Comparison of ENCODE assay signal across 2 cellular contexts in genomic region chr2:159894145-159894838, GRCh38.
A peak's percentile ranks its signal among the peaks of the same experiment; 100 is the strongest.
TF ChIP-seq lines count a peak whose summit lies in the region.

No MANE protein-coding gene starts in this region.

TF ChIP-seq in HepG2, 621 proteins besides CTCF, POLR2A, EP300 and RAD21 (continued from another document):
- TF ChIP-seq GATAD2A (CRISPR knock-in tag; IDR thresholded peaks at IDR 0.05) (peak; percentile 19; the same call in 1 of the 2 replicates), GMEB2 (CRISPR knock-in tag; IDR thresholded peaks at IDR 0.05; ENCODE audit: low read depth) (no peak), SOX13 (IDR thresholded peaks at IDR 0.05) (no peak), SOX13 (CRISPR knock-in tag; conservative IDR thresholded peaks at IDR 0.05 in 1 of 2, IDR thresholded peaks at IDR 0.05 in 1 of 2) (peak in 1 of 2 experiments; percentile 34; a peak in 1 of 4 replicates), MAX (IDR thresholded peaks at IDR 0.05) (0 out of 2 replicates have a peak, but pooled peaks have one; percentile 27), HNF1B (CRISPR knock-in tag; IDR thresholded peaks at IDR 0.05) (no peak), USF2 (IDR thresholded peaks at IDR 0.05; ENCODE audit: low read depth, low read length) (no peak), USF2 (CRISPR knock-in tag; IDR thresholded peaks at IDR 0.05; ENCODE audit: borderline replicate concordance) (peak; percentile 42; the same call in 1 of the 2 replicates), ZNF724P (CRISPR knock-in tag; IDR thresholded peaks at IDR 0.05; ENCODE audit: borderline replicate concordance) (no peak), HNF4A (CRISPR knock-in tag; IDR thresholded peaks at IDR 0.05) (peak; percentile 51; the same call in 1 of the 2 replicates), BCL6 (CRISPR knock-in tag; IDR thresholded peaks at IDR 0.05) (peak; percentile 36; the same call in 1 of the 2 replicates), ZFY (CRISPR knock-in tag; IDR thresholded peaks at IDR 0.05) (0 out of 2 replicates have a peak, but pooled peaks have one; percentile 15), SOX6 (IDR thresholded peaks at IDR 0.05) (no peak), SOX6 (CRISPR knock-in tag; IDR thresholded peaks at IDR 0.05) (peak; percentile 42; the same call in 1 of the 2 replicates), HNF4G (IDR thresholded peaks at IDR 0.05; ENCODE audit: borderline replicate concordance, low read depth, low read length) (0 out of 2 replicates have a peak, but pooled peaks have one; percentile 15), HNF4G (CRISPR knock-in tag; IDR thresholded peaks at IDR 0.05; ENCODE audit: borderline replicate concordance, low read depth) (no peak), ZNF292 (CRISPR knock-in tag; IDR thresholded peaks at IDR 0.05; ENCODE audit: borderline replicate concordance, low read depth) (no peak)

TF ChIP-seq in Ishikawa, 13 proteins besides CTCF, POLR2A, EP300 and RAD21:
- TF ChIP-seq USF1 (IDR thresholded peaks at IDR 0.05), result peak; percentile 22; the same call in 1 of the 2 replicates
- TF ChIP-seq FOXM1 (IDR thresholded peaks at IDR 0.05; ENCODE audit: borderline replicate concordance, low read depth), result no peak
